In genomic region chr2:99898649-99899048, GRCh38 we compare ENCODE assay signal across 23 cellular contexts.
A peak's percentile ranks its signal among the peaks of the same experiment; 100 is the strongest.
DNase-seq lines count a peak whose midpoint lies in the region; ATAC-seq, FAIRE-seq and TF ChIP-seq lines count a peak whose summit lies in the region.
"Had no signal": no experiment of that assay in that cellular context is flagged by ENCODE, and none has a peak within 500 bp of the region (broad histone marks: within the 10 kb centered on the region; RNA-seq: fewer than 3 reads in every experiment).

No MANE protein-coding gene starts in this region.

- no peak overlapping the region for H3K14ac ChIP-seq in IMR-90 (replicated peaks; ENCODE audit: low read depth, low read length)
- H3K14ac ChIP-seq in H1 (ENCODE audit: insufficient read length), result no peak overlapping the region
- H3K14ac ChIP-seq in neuronal stem cell (ENCODE audit: low read length), result no peak overlapping the region

- TF ChIP-seq CTCF in IMR-90 (conservative IDR thresholded peaks at IDR 0.05; ENCODE audit: low read depth, low read length) (no peak), H1 (IDR thresholded peaks at IDR 0.05; ENCODE audit: control extremely low read depth in 1 of 3, insufficient read depth in 1 of 3, low read depth in 1 of 3, low read length in 3 of 3) (no peak), thyroid gland (IDR thresholded peaks at IDR 0.05) (no peak)

- H3K9me3 ChIP-seq in IMR-90 (ENCODE audit: control insufficient read depth, insufficient read depth, low read length), result no peaks in the 10 kb centered on the region
- no peaks in the 10 kb centered on the region for H3K9me3 ChIP-seq in H1 (ENCODE audit: insufficient read depth in 2 of 2, low read depth in 1 of 2, low read length in 1 of 2)
- H3K9me3 ChIP-seq in thyroid gland, result no peaks in the 10 kb centered on the region
- no peaks in the 10 kb centered on the region for H3K9me3 ChIP-seq in neuronal stem cell (replicated peaks in 1 of 2; ENCODE audit: control insufficient read depth in 2 of 2, insufficient read depth in 1 of 2, low read depth in 1 of 2, low read length in 2 of 2)
- H3K9me3 ChIP-seq: SJCRH30 had no signal

- H3K79me1 ChIP-seq in IMR-90 (ENCODE audit: low read depth in 1 of 2, low read length in 2 of 2) (peaks cover 4 to 25% of the 10 kb centered on the region in 2 experiments; a peak in 1 of 4 replicates), H1 (ENCODE audit: low read depth, low read length) (no peaks in the 10 kb centered on the region), mesendoderm (ENCODE audit: low read length) (no peaks in the 10 kb centered on the region), neuronal stem cell (ENCODE audit: low read depth, low read length) (no peaks in the 10 kb centered on the region)

- H3K23me2 ChIP-seq in H1 (ENCODE audit: low read depth, low read length), result no peaks in the 10 kb centered on the region; the same call in 1 of the 2 replicates

- H2BK5ac ChIP-seq in IMR-90 (ENCODE audit: low read depth, low read length, poor library complexity, severe bottlenecking) (no peak overlapping the region), H1 (ENCODE audit: low read depth, low read length) (no peak overlapping the region), mesendoderm (ENCODE audit: low read length) (no peak overlapping the region), neuronal stem cell (ENCODE audit: low read length) (no peak overlapping the region)

- H3K4me1 ChIP-seq in IMR-90 (ENCODE audit: control insufficient read depth, insufficient read depth, low read length), result peaks cover 7% of the 10 kb centered on the region; the same call in 1 of the 2 replicates
- H3K4me1 ChIP-seq in H1 (replicated peaks in 1 of 4; ENCODE audit: control insufficient read depth in 3 of 4, insufficient read depth in 4 of 4, low read length in 3 of 4), result no peaks in the 10 kb centered on the region
- no peaks in the 10 kb centered on the region for H3K4me1 ChIP-seq in mesendoderm (ENCODE audit: control insufficient read depth, low read depth, low read length)
- H3K4me1 ChIP-seq in thyroid gland, result no peaks in the 10 kb centered on the region
- H3K4me1 ChIP-seq in neuronal stem cell (ENCODE audit: control insufficient read depth in 2 of 2, insufficient read depth in 1 of 2, low read depth in 1 of 2, low read length in 2 of 2), result peaks cover 0 to 2% of the 10 kb centered on the region in 2 donors
- H3K4me1 ChIP-seq: SJCRH30 had no signal

- H3K9ac ChIP-seq in IMR-90 (ENCODE audit: low read depth, low read length) (no peak overlapping the region), H1 (replicated peaks in 1 of 4; ENCODE audit: extremely low read depth in 1 of 4, low read depth in 3 of 4, low read length in 3 of 4) (no peak overlapping the region), mesendoderm (ENCODE audit: low read length) (no peak overlapping the region), neuronal stem cell (ENCODE audit: low read depth, low read length, poor library complexity) (no peak overlapping the region)
- H3K9ac ChIP-seq: GM23248 had no signal

- dilution Hi-C loops in IMR-90 (cut with HindIII; ENCODE audit: low sequenced_read_pairs, unreplicated experiment), result no loop called here

- no peak for TF ChIP-seq POLR2A in IMR-90 (IDR thresholded peaks at IDR 0.05; ENCODE audit: low read depth, low read length)
- no peak for TF ChIP-seq POLR2A in H1 (IDR thresholded peaks at IDR 0.05; ENCODE audit: control extremely low read depth in 1 of 2, low read depth in 2 of 2, low read length in 2 of 2)
- TF ChIP-seq POLR2A in thyroid gland (IDR thresholded peaks at IDR 0.05), result no peak

- no peaks in the 10 kb centered on the region for H3K27me3 ChIP-seq in IMR-90 (ENCODE audit: control insufficient read depth, insufficient read depth, low read length)
- no peaks in the 10 kb centered on the region for H3K27me3 ChIP-seq in H1 (replicated peaks in 1 of 4; ENCODE audit: control insufficient read depth in 3 of 4, extremely low read depth in 1 of 4, insufficient read depth in 3 of 4, low read length in 3 of 4)
- no peaks in the 10 kb centered on the region for H3K27me3 ChIP-seq in mesendoderm (ENCODE audit: insufficient read depth, low read length, poor library complexity)
- H3K27me3 ChIP-seq in thyroid gland, result no peaks in the 10 kb centered on the region
- no peaks in the 10 kb centered on the region for H3K27me3 ChIP-seq in neuronal stem cell (ENCODE audit: control insufficient read depth in 3 of 3, insufficient read depth in 3 of 3, low read depth in 1 of 3, low read length in 3 of 3)

- TF ChIP-seq RAD21 in IMR-90 (IDR thresholded peaks at IDR 0.05; ENCODE audit: low read length), result no peak
- TF ChIP-seq RAD21 in H1 (IDR thresholded peaks at IDR 0.05 in 1 of 2, conservative IDR thresholded peaks at IDR 0.05 in 1 of 2; ENCODE audit: low read depth in 2 of 2, low read length in 2 of 2), result no peak; a peak in 1 of 4 replicates

- H3K56ac ChIP-seq in IMR-90 (ENCODE audit: extremely low read depth, insufficient read depth, low read length), result no peak overlapping the region
- no peak overlapping the region for H3K56ac ChIP-seq in H1 (replicated peaks; ENCODE audit: insufficient read length, low read depth, low read length)
- no peak overlapping the region for H3K56ac ChIP-seq in mesendoderm (ENCODE audit: low read length)

- H3K27ac ChIP-seq in IMR-90 (ENCODE audit: insufficient read depth, low read length), result no peak overlapping the region
- no peak overlapping the region for H3K27ac ChIP-seq in H1 (ENCODE audit: low read depth, low read length)
- H3K27ac ChIP-seq in mesendoderm (ENCODE audit: low read depth, low read length), result no peak overlapping the region
- no peak overlapping the region for H3K27ac ChIP-seq in thyroid gland
- H3K27ac ChIP-seq in neuronal stem cell (replicated peaks; ENCODE audit: low read length), result no peak overlapping the region
- H3K27ac ChIP-seq: GM23248, SJCRH30 had no signal

- peak overlapping the region; percentile 43; the same call in 1 of the 2 replicates for H2AK5ac ChIP-seq in IMR-90 (ENCODE audit: low read depth, low read length)
- no peak overlapping the region for H2AK5ac ChIP-seq in H1 (ENCODE audit: low read depth, low read length)
- no peak overlapping the region for H2AK5ac ChIP-seq in mesendoderm (ENCODE audit: low read length)
- H2AK5ac ChIP-seq in neuronal stem cell (ENCODE audit: low read depth, low read length), result no peak overlapping the region

- BruUV-seq in IMR-90 (replicated peaks; lab: Mats Ljungman, UMichigan), result no TSS peak

- intact Hi-C loops in IMR-90 (cut with micrococcal nuclease), result no loop called here
- intact Hi-C loops in thyroid gland (cut with DNase I), result no loop called here

- FAIRE-seq in H1 (lab: Jason Lieb, UNC) (no peak), urothelium cell line (lab: Jason Lieb, UNC) (peak; percentile 84)
- FAIRE-seq: GM12878, GM19239, HTR-8/SVneo had no signal

- ATAC-seq in IMR-90 (ENCODE audit: low read depth), result no peak
- ATAC-seq in HG02970 (IDR thresholded peaks at IDR 0.05; ENCODE audit: low FRiP score, unreplicated experiment), result no peak
- ATAC-seq: CD8-positive, alpha-beta T cell; GM12878; Panc1 had no signal

- H4K20me1 ChIP-seq in IMR-90 (ENCODE audit: insufficient read depth, low read length) (no peaks in the 10 kb centered on the region), H1 (replicated peaks in 1 of 2; ENCODE audit: control insufficient read depth in 1 of 2, insufficient read depth in 2 of 2, low read length in 2 of 2) (no peaks in the 10 kb centered on the region)

- no peak for TF ChIP-seq EP300 in H1 (IDR thresholded peaks at IDR 0.05; ENCODE audit: borderline replicate concordance in 1 of 2, low read depth in 2 of 2, low read length in 2 of 2)

- H3K36me3 ChIP-seq in IMR-90 (ENCODE audit: control insufficient read depth, insufficient read depth, low read length), result peaks cover 3% of the 10 kb centered on the region
- H3K36me3 ChIP-seq in H1 (ENCODE audit: control insufficient read depth in 2 of 4, insufficient read depth in 4 of 4, low read length in 3 of 4), result no peaks in the 10 kb centered on the region
- H3K36me3 ChIP-seq in mesendoderm (ENCODE audit: control insufficient read depth, insufficient read depth, low read length), result no peaks in the 10 kb centered on the region
- H3K36me3 ChIP-seq in thyroid gland, result no peaks in the 10 kb centered on the region
- no peaks in the 10 kb centered on the region for H3K36me3 ChIP-seq in neuronal stem cell (replicated peaks in 1 of 2; ENCODE audit: control insufficient read depth in 2 of 2, insufficient read depth in 2 of 2, low read length in 2 of 2)
- H3K36me3 ChIP-seq: SJCRH30 had no signal

- no peak overlapping the region for H4K91ac ChIP-seq in IMR-90 (ENCODE audit: insufficient read depth, low read depth, low read length)
- H4K91ac ChIP-seq in H1 (replicated peaks; ENCODE audit: insufficient read length, low read length), result no peak overlapping the region
- no peak overlapping the region for H4K91ac ChIP-seq in neuronal stem cell (ENCODE audit: low read depth, low read length, poor library complexity)

- CTCF ChIA-PET in IMR-90 (lab: Yijun Ruan, JAX) (no interaction called here), H1 (lab: Charles Lee; ENCODE audit: partially characterized antibody) (interaction anchor here (1.1 kb wide), 2 partner anchors 14 to 343 kb away, joined by 3 read pairs; no protein-coding TSS in a partner anchor)

- in situ Hi-C loops in IMR-90 (cut with MboI; ENCODE audit: low sequenced_read_pairs), result no loop called here

- H3K4me3 ChIP-seq in IMR-90 (ENCODE audit: insufficient read depth, low read depth, low read length) (no peak overlapping the region), H1 (ENCODE audit: extremely low read depth in 1 of 4, insufficient read depth in 2 of 4, low read depth in 3 of 4, low read length in 4 of 4) (no peak overlapping the region), mesendoderm (ENCODE audit: low read length) (no peak overlapping the region), thyroid gland (replicated peaks in 1 of 3) (no peak overlapping the region), neuronal stem cell (ENCODE audit: low read length in 2 of 2) (no peak overlapping the region)
- H3K4me3 ChIP-seq: GM12878, GM23248, SJCRH30 had no signal

- H2BK120ac ChIP-seq in IMR-90 (ENCODE audit: low read depth, low read length) (no peak overlapping the region), H1 (replicated peaks; ENCODE audit: low read depth, low read length) (no peak overlapping the region), mesendoderm (ENCODE audit: low read depth, low read length) (no peak overlapping the region), neuronal stem cell (ENCODE audit: low read depth, low read length) (no peak overlapping the region)

- H2BK12ac ChIP-seq in H1 (ENCODE audit: low read depth, low read length), result no peak overlapping the region
- H2BK12ac ChIP-seq in neuronal stem cell (ENCODE audit: low read length), result no peak overlapping the region

- POLR2A ChIA-PET in IMR-90 (lab: Charles Lee; ENCODE audit: unreplicated experiment), result no interaction called here
- POLR2A ChIA-PET in H1 (lab: Charles Lee; ENCODE audit: partially characterized antibody), result no interaction called here

- H2AK9ac ChIP-seq in IMR-90 (replicated peaks; ENCODE audit: low read depth, low read length, poor library complexity), result no peak overlapping the region

- H3K18ac ChIP-seq in IMR-90 (ENCODE audit: low read depth, low read length) (peak overlapping the region; percentile 23; the same call in 1 of the 2 replicates), H1 (ENCODE audit: extremely low read depth, low read length) (no peak overlapping the region), mesendoderm (ENCODE audit: low read length) (no peak overlapping the region), neuronal stem cell (ENCODE audit: low read length) (no peak overlapping the region)

- DNase-seq in IMR-90 (no peak), H1 (ENCODE audit: low read depth in 1 of 2, low spot score in 2 of 2) (no peak), mesendoderm (peak; percentile 18), urothelium cell line (ENCODE audit: low spot score) (no peak), thyroid gland (no peak), neuronal stem cell (ENCODE audit: low spot score) (no peak)
- DNase-seq: Calu3; CD8-positive, alpha-beta T cell; DMS53; EL; GM23248; HCEC 1CT; NCI-H1092 treated with DMSO at 0.1 percent for 48 hours; NCI-H146; NCI-H2029 treated with DMSO at 0.1 percent for 48 hours; NCI-H2171; NCI-H446 treated with DMSO at 0.1 percent for 48 hours; SJCRH30 had no signal

- H3K23ac ChIP-seq in IMR-90 (ENCODE audit: low read depth, low read length), result no peak overlapping the region
- H3K23ac ChIP-seq in H1 (ENCODE audit: insufficient read length), result no peak overlapping the region
- no peak overlapping the region for H3K23ac ChIP-seq in mesendoderm (ENCODE audit: low read length)
- no peak overlapping the region for H3K23ac ChIP-seq in neuronal stem cell (ENCODE audit: low read depth, low read length, poor library complexity)

- H3K4ac ChIP-seq in IMR-90 (ENCODE audit: low read depth, low read length) (no peak overlapping the region; the same call in 1 of the 2 replicates), H1 (replicated peaks; ENCODE audit: insufficient read length, low read depth, low read length) (no peak overlapping the region), mesendoderm (ENCODE audit: low read depth, low read length) (no peak overlapping the region), neuronal stem cell (ENCODE audit: low read length) (no peak overlapping the region)

- H4K8ac ChIP-seq in IMR-90 (ENCODE audit: low read depth in 2 of 2, low read length in 2 of 2), result no peak overlapping the region
- peak overlapping the region; percentile 25; the same call in 1 of the 2 replicates for H4K8ac ChIP-seq in H1 (ENCODE audit: extremely low read depth, insufficient read depth, low read length)
- no peak overlapping the region for H4K8ac ChIP-seq in mesendoderm (ENCODE audit: low read depth, low read length)
- H4K8ac ChIP-seq in neuronal stem cell (ENCODE audit: low read depth, low read length), result no peak overlapping the region

- H2BK15ac ChIP-seq in IMR-90 (ENCODE audit: low read depth, low read length) (no peak overlapping the region), H1 (ENCODE audit: low read length) (no peak overlapping the region), mesendoderm (replicated peaks; ENCODE audit: low read depth) (no peak overlapping the region), neuronal stem cell (ENCODE audit: low read length) (no peak overlapping the region)

- H3K9me1 ChIP-seq in IMR-90 (ENCODE audit: insufficient read depth, low read length), result peaks cover 20% of the 10 kb centered on the region

- H3K79me2 ChIP-seq in H1 (ENCODE audit: control insufficient read depth in 1 of 2, insufficient read depth in 2 of 2, low read length in 2 of 2) (no peaks in the 10 kb centered on the region), mesendoderm (ENCODE audit: control insufficient read depth, insufficient read depth, low read length) (no peaks in the 10 kb centered on the region)

- H2BK20ac ChIP-seq in IMR-90 (ENCODE audit: low read depth, low read length), result no peak overlapping the region
- no peak overlapping the region for H2BK20ac ChIP-seq in H1 (ENCODE audit: low read length)

- no peak overlapping the region for H4K5ac ChIP-seq in IMR-90 (ENCODE audit: low read depth, low read length)
- H4K5ac ChIP-seq in H1 (ENCODE audit: insufficient read length, low read depth, low read length), result no peak overlapping the region
- no peak overlapping the region for H4K5ac ChIP-seq in mesendoderm (ENCODE audit: low read length)

- H2AFZ ChIP-seq in IMR-90 (replicated peaks; ENCODE audit: low read length, poor library complexity), result no peak overlapping the region
- no peak overlapping the region for H2AFZ ChIP-seq in H1 (ENCODE audit: low read length)
- H2AFZ ChIP-seq in neuronal stem cell (ENCODE audit: low read length), result no peak overlapping the region
- H2AFZ ChIP-seq: GM23248 had no signal

- WGBS in IMR-90 (ENCODE audit: extremely low coverage in 2 of 2, insufficient read length in 1 of 2), 2 experiments, result 96% methylated on average over 5 of the region's 6 CpGs; no CpG with 5 or more reads in 1 of the 2 experiments
- WGBS in H1 (ENCODE audit: extremely low coverage in 1 of 2, insufficient coverage in 1 of 2, insufficient read length in 1 of 2, insufficient replicate concordance in 2 of 2, low coverage in 1 of 2, low lambda C conversion rate in 2 of 2, missing lambda C conversion rate in 1 of 2), 2 experiments, result 95% methylated on average over 6 of the region's 6 CpGs; no CpG with 5 or more reads in 1 of the 2 experiments
- WGBS in mesendoderm (ENCODE audit: extremely low coverage, insufficient coverage, low lambda C conversion rate), result no CpG with 5 or more reads among the region's 6 CpGs
- WGBS in thyroid gland, 2 donors, result 83 to 94% methylated on average over 6 of the region's 6 CpGs
- WGBS in neuronal stem cell (ENCODE audit: extremely low coverage in 2 of 2, insufficient read length in 2 of 2, insufficient replicate concordance in 1 of 2), 2 donors, result no CpG with 5 or more reads among the region's 6 CpGs

- no peak overlapping the region for H3K4me2 ChIP-seq in IMR-90 (ENCODE audit: low read depth, low read length)
- H3K4me2 ChIP-seq in H1 (ENCODE audit: insufficient read depth in 1 of 2, low read depth in 2 of 2, low read length in 2 of 2), result no peak overlapping the region
- H3K4me2 ChIP-seq in mesendoderm (ENCODE audit: low read length), result no peak overlapping the region
- H3K4me2 ChIP-seq in neuronal stem cell (ENCODE audit: insufficient read depth, low read length, poor library complexity, severe bottlenecking), result no peak overlapping the region
